In genomic region chr9:136337416-136338395, GRCh38 we compare ENCODE assay signal across 20 cellular contexts. TPM values are rescaled to one million over a fixed set of nuclear protein-coding genes. Genes with fewer than 3 reads are reported as not detected.
A peak's percentile ranks its signal among the peaks of the same experiment; 100 is the strongest.
DNase-seq lines count a peak whose midpoint lies in the region; ATAC-seq and TF ChIP-seq lines count a peak whose summit lies in the region.
"Had no signal": no experiment of that assay in that cellular context is flagged by ENCODE, and none has a peak within 500 bp of the region (broad histone marks: within the 10 kb centered on the region; RNA-seq: fewer than 3 reads in every experiment).

No MANE protein-coding gene starts in this region.

- ATAC-seq in right cardiac atrium (no peak), heart left ventricle (no peak), HG03025 (IDR thresholded peaks at IDR 0.05; ENCODE audit: low FRiP score, unreplicated experiment) (no peak)
- ATAC-seq: CD8-positive, alpha-beta T cell had no signal

- no peak for TF ChIP-seq CTCF in heart left ventricle (IDR thresholded peaks at IDR 0.05)
- TF ChIP-seq CTCF in HEK293 (tag by site-specific recombination; IDR thresholded peaks at IDR 0.05), result no peak
- TF ChIP-seq CTCF in foreskin fibroblast (IDR thresholded peaks at IDR 0.05; ENCODE audit: low read depth, low read length), result no peak

- POLR2A ChIA-PET in HEK293 (lab: Yijun Ruan, JAX), result interaction anchor here (0.5 kb wide), 1 partner anchor 90 kb away, joined by 3 read pairs; no protein-coding TSS in a partner anchor

- H3K27ac ChIP-seq in right cardiac atrium (ENCODE audit: low read length) (no peak overlapping the region), heart left ventricle (no peak overlapping the region), HEK293 (ENCODE audit: extremely low read depth, low read depth, low read length) (no peak overlapping the region), SJSA1 (peak overlapping the region; percentile 42)

- no peak for TF ChIP-seq POLR2A in heart left ventricle (IDR thresholded peaks at IDR 0.05)

- H3K9me3 ChIP-seq in right cardiac atrium (ENCODE audit: control insufficient read depth, low read length), result no peaks in the 10 kb centered on the region
- H3K9me3 ChIP-seq in heart left ventricle, result no peaks in the 10 kb centered on the region
- H3K9me3 ChIP-seq in HEK293 (ENCODE audit: control insufficient read depth, insufficient read depth, low read depth, low read length), result no peaks in the 10 kb centered on the region
- no peaks in the 10 kb centered on the region for H3K9me3 ChIP-seq in SJSA1 (replicated peaks)

- intact Hi-C loops in right cardiac atrium (cut with DNase I), result no loop called here
- intact Hi-C loops in heart left ventricle (cut with DNase I), result loop anchor here in 5 of 10 donors (2.0 to 10.0 kb wide), 3 partner anchors 59 to 67 kb away; partner anchors contain the start of gene SNAPC4 (in 4 of the 5)

- DNase-seq in right cardiac atrium (peak in 2 of 3 donors; percentile 57 to 69), heart left ventricle (no peak), SJSA1 (ENCODE audit: low read depth in 1 of 2, low spot score in 2 of 2) (peak; percentile 60 to 76), foreskin fibroblast (no peak), EL (no peak)
- DNase-seq: ACHN; AML-193; CD8-positive, alpha-beta T cell; COR-L47; DMS153; DMS79; GF-D8; H9; Kasumi-1; KBM-7 had no signal

- H3K4me1 ChIP-seq in right cardiac atrium (ENCODE audit: control insufficient read depth, insufficient read depth, low read length) (no peaks in the 10 kb centered on the region), heart left ventricle (peaks cover 0 to 30% (median 15%) of the 10 kb centered on the region in 12 donors), HEK293 (ENCODE audit: control insufficient read depth, insufficient read depth, low read length) (no peaks in the 10 kb centered on the region), SJSA1 (replicated peaks) (peaks cover 62% of the 10 kb centered on the region)

- H3K36me3 ChIP-seq in heart left ventricle, result peaks cover 0 to 38% (median 8%) of the 10 kb centered on the region in 9 donors
- peaks cover 0 to 64% of the 10 kb centered on the region in 2 experiments; a peak in 1 of 3 replicates for H3K36me3 ChIP-seq in HEK293 (ENCODE audit: control insufficient read depth in 2 of 2, insufficient read depth in 1 of 2, low read length in 2 of 2)
- H3K36me3 ChIP-seq in SJSA1, result peaks cover 91% of the 10 kb centered on the region

- CTCF ChIA-PET in HEK293 (lab: Yijun Ruan, JAX), result interaction anchor here (0.6 to 1.8 kb wide), 11 partner anchors 9 to 488 kb away, joined by 3 to 7 read pairs (median 3); no protein-coding TSS in a partner anchor

- H3K4me3 ChIP-seq in right cardiac atrium (ENCODE audit: low read length) (no peak overlapping the region), heart left ventricle (no peak overlapping the region), HEK293 (ENCODE audit: low read depth, low read length) (no peak overlapping the region), SJSA1 (no peak overlapping the region), foreskin fibroblast (ENCODE audit: low read depth in 1 of 2, low read length in 2 of 2) (no peak overlapping the region)

- H3K27me3 ChIP-seq in right cardiac atrium (ENCODE audit: control insufficient read depth, insufficient read depth) (no peaks in the 10 kb centered on the region), heart left ventricle (no peaks in the 10 kb centered on the region), SJSA1 (replicated peaks) (no peaks in the 10 kb centered on the region)

- 81% methylated on average over 43 of the region's 43 CpGs for WGBS in right cardiac atrium
- WGBS in heart left ventricle, 4 donors, result 87 to 89% (median 89%) methylated on average over 32 to 43 of the region's 43 CpGs

TF ChIP-seq in HEK293, 187 proteins besides CTCF, POLR2A, EP300 and RAD21:
- peak; percentile 34; the same call in 1 of the 2 replicates for TF ChIP-seq ZFHX2 (tag by site-specific recombination; conservative IDR thresholded peaks at IDR 0.05)
- 0 out of 2 replicates have a peak, but pooled peaks have one; percentile 10 for TF ChIP-seq ZIC2 (tag by site-specific recombination; IDR thresholded peaks at IDR 0.05)
- TF ChIP-seq PBX3 (CRISPR knock-in tag; IDR thresholded peaks at IDR 0.05), result no peak
- TF ChIP-seq GLIS2 (tag by site-specific recombination; IDR thresholded peaks at IDR 0.05), result peak; percentile 58; the same call in 1 of the 2 replicates
- peak; percentile 91 for TF ChIP-seq GLIS1 (tag by site-specific recombination; IDR thresholded peaks at IDR 0.05)
TF ChIP-seq in HEK293: peak in this region for 4.

RNA-seq across cellular contexts. Expression of gene GPSM1, which starts 10.4 kb away (rescaled TPM):
- 10 to 100 TPM; 46.3 to 90.6 (median 71.6) TPM for total RNA-seq in right cardiac atrium
- polyA plus RNA-seq in right cardiac atrium, result 73.3 TPM
- 10 to 100 TPM; 24.1 to 52.0 (median 31.7) TPM for total RNA-seq in heart left ventricle
- 10 to 100 TPM; 31.5 to 80.2 TPM for polyA plus RNA-seq in heart left ventricle
- total RNA-seq in SJSA1 (2014; rRNA removed; shearing (Covaris generic)), result 63.0 and 90.4 TPM in 2 replicates

RNA-seq across cellular contexts. Expression of gene DNLZ, which starts 25.8 kb away (rescaled TPM):
- total RNA-seq in right cardiac atrium (10 to 100 TPM; 15.2 to 24.9 (median 22.2) TPM), heart left ventricle (10 to 100 TPM; 21.3 to 67.8 (median 33.6) TPM)
- polyA plus RNA-seq in right cardiac atrium (17.1 TPM), heart left ventricle (10 to 100 TPM; 22.6 to 36.8 TPM)
- 43.0 and 79.2 TPM in 2 replicates for total RNA-seq in SJSA1 (2014; rRNA removed; shearing (Covaris generic))

RNA-seq across cellular contexts. Expression of gene CCDC187, which starts 33.8 kb away (rescaled TPM):
- total RNA-seq in right cardiac atrium (not detected), heart left ventricle (under 1 TPM in 1 of 9 donors, not detected in 8; 0.04 TPM)
- polyA plus RNA-seq in right cardiac atrium (not detected), heart left ventricle (not detected)
- total RNA-seq in SJSA1 (2014; rRNA removed; shearing (Covaris generic)), result not detected in 2 replicates
- total RNA-seq: Daoy, H1 had no signal
- polyA plus RNA-seq: BJ had no signal

RNA-seq across cellular contexts. Expression of gene CARD9, which starts 35.8 kb away (rescaled TPM):
- total RNA-seq in right cardiac atrium, result 1 to 10 TPM in 2 of 4 donors, under 1 TPM in 2; 0.76 to 2.1 (median 1.0) TPM
- 0.68 TPM for polyA plus RNA-seq in right cardiac atrium
- total RNA-seq in heart left ventricle, result 1 to 10 TPM in 2 of 9 donors, under 1 TPM in 7; 0.30 to 7.1 (median 0.77) TPM
- under 1 TPM; 0.69 to 1.00 TPM for polyA plus RNA-seq in heart left ventricle
- 0.16 and 0.32 TPM in 2 replicates for total RNA-seq in SJSA1 (2014; rRNA removed; shearing (Covaris generic))

Comparison
In these comparisons a context has a peak if more than half of its experiments do, and no peak if none do; other contexts are left out.
1. DNase-seq: peak in right cardiac atrium (2 of 3) and SJSA1 (2 of 2); none in heart left ventricle (0 of 5), foreskin fibroblast (0 of 2) and EL (single experiment).